Comparison of ENCODE assay signal across 8 cellular contexts in genomic region chr3:195905970-195906864, GRCh38. TPM values are rescaled to one million over a fixed set of nuclear protein-coding genes. Genes with fewer than 3 reads are reported as not detected.
DNase-seq lines count a peak whose midpoint lies in the region; ATAC-seq, FAIRE-seq and TF ChIP-seq lines count a peak whose summit lies in the region.

No MANE protein-coding gene starts in this region.

- H3K36me3 Mint-ChIP-seq in progenitor cell of endocrine pancreas (ENCODE audit: insufficient read depth) (peaks cover 3% of the 10 kb centered on the region), mesothelial cell of epicardium (peaks cover 5% of the 10 kb centered on the region)

- H3K4me3 ChIP-seq in GM06990 (replicated peaks; ENCODE audit: low read depth, low read length) (peak overlapping the region; percentile 65), bronchial epithelial cell (ENCODE audit: low read depth, low read length) (peak overlapping the region; percentile 54)

- no peak for ATAC-seq in GM21737 (IDR thresholded peaks at IDR 0.05; ENCODE audit: unreplicated experiment)
- ATAC-seq in HG03045 (IDR thresholded peaks at IDR 0.05; ENCODE audit: unreplicated experiment) = no peak

- H3K27me3 Mint-ChIP-seq in progenitor cell of endocrine pancreas (no peaks in the 10 kb centered on the region), mesothelial cell of epicardium (ENCODE audit: low read depth) (peaks cover 34% of the 10 kb centered on the region)

- no peaks in the 10 kb centered on the region for H3K9me3 Mint-ChIP-seq in progenitor cell of endocrine pancreas (ENCODE audit: low read depth)
- no peaks in the 10 kb centered on the region for H3K9me3 Mint-ChIP-seq in mesothelial cell of epicardium

- H3K27me3 ChIP-seq in GM06990 (replicated peaks; ENCODE audit: control insufficient read depth, insufficient read depth, low read length) = no peaks in the 10 kb centered on the region
- no peaks in the 10 kb centered on the region for H3K27me3 ChIP-seq in bronchial epithelial cell (ENCODE audit: control insufficient read depth, insufficient read depth, low read length)

- H3K27ac Mint-ChIP-seq in progenitor cell of endocrine pancreas (no peak overlapping the region), mesothelial cell of epicardium (no peak overlapping the region)

- TF ChIP-seq CTCF in GM06990 (IDR thresholded peaks at IDR 0.05; ENCODE audit: insufficient read depth, low read length, poor library complexity, severe bottlenecking) (no peak), bronchial epithelial cell (IDR thresholded peaks at IDR 0.05; ENCODE audit: insufficient read depth, low read length, severe bottlenecking) (no peak), progenitor cell of endocrine pancreas (IDR thresholded peaks at IDR 0.05; ENCODE audit: unreplicated experiment) (no peak), mesothelial cell of epicardium (IDR thresholded peaks at IDR 0.05; ENCODE audit: unreplicated experiment) (no peak)

- H3K4me3 Mint-ChIP-seq in progenitor cell of endocrine pancreas (ENCODE audit: low read depth) (peak overlapping the region; percentile 55), mesothelial cell of epicardium (no peak overlapping the region)

- H3K4me1 Mint-ChIP-seq in progenitor cell of endocrine pancreas (ENCODE audit: low read depth) (peaks cover 30% of the 10 kb centered on the region), mesothelial cell of epicardium (peaks cover 25% of the 10 kb centered on the region)

- FAIRE-seq in bronchial epithelial cell (lab: Jason Lieb, UNC) = no peak

- no peaks in the 10 kb centered on the region for H3K36me3 ChIP-seq in GM06990 (ENCODE audit: control insufficient read depth, insufficient read depth, low read length)
- peaks cover 3% of the 10 kb centered on the region for H3K36me3 ChIP-seq in bronchial epithelial cell (ENCODE audit: control insufficient read depth, insufficient read depth, low read length)

- no peak for DNase-seq in GM06990 (ENCODE audit: extremely low read depth, insufficient read length)
- peak; percentile 93 for DNase-seq in NCI-H2196 (lab: John Stamatoyannopoulos, UW; ENCODE audit: unreplicated experiment)
- peak; percentile 84 for DNase-seq in bronchial epithelial cell (ENCODE audit: low read depth)
- no peak for DNase-seq in progenitor cell of endocrine pancreas (ENCODE audit: low spot score, unreplicated experiment)
- no peak for DNase-seq in mesothelial cell of epicardium (ENCODE audit: low spot score in 2 of 2, unreplicated experiment in 2 of 2)
- no peak for DNase-seq in NCI-H526 (lab: John Stamatoyannopoulos, UW)

RNA-seq across cellular contexts. Expression of gene TNK2, which starts 2.1 kb away (rescaled TPM):
- total RNA-seq in bronchial epithelial cell = 6.3 and 6.8 TPM in 2 replicates
- total RNA-seq in progenitor cell of endocrine pancreas = 57.3 and 73.6 TPM in 2 replicates
- 45.8 to 49.1 TPM (median 47.6 TPM) in 3 replicates for total RNA-seq in mesothelial cell of epicardium

Comparison
In these comparisons a context has a peak if more than half of its experiments do, and no peak if none do; other contexts are left out.
1. DNase-seq: peak in NCI-H2196 (single experiment) and bronchial epithelial cell (single experiment); none in GM06990 (single experiment), progenitor cell of endocrine pancreas (single experiment), mesothelial cell of epicardium (0 of 2) and NCI-H526 (0 of 2).